In genomic region chr20:32474967-32475819, GRCh38 we compare ENCODE assay signal across 1 cellular context.
TF ChIP-seq lines count a peak whose summit lies in the region.

No MANE protein-coding gene starts in this region.

TF ChIP-seq in HepG2, 621 proteins besides CTCF, POLR2A, EP300 and RAD21 (continued from another document and continues in another):
- TF ChIP-seq ZNF407 (CRISPR knock-in tag; IDR thresholded peaks at IDR 0.05; ENCODE audit: not compliant biosample characterization) (no peak), NFKBIZ (CRISPR knock-in tag; IDR thresholded peaks at IDR 0.05) (no peak), TSC22D2 (CRISPR knock-in tag; IDR thresholded peaks at IDR 0.05; ENCODE audit: borderline replicate concordance) (peak; percentile 89; the same call in 1 of the 2 replicates), FOXP1 (IDR thresholded peaks at IDR 0.05) (no peak), FOXP1 (CRISPR knock-in tag; IDR thresholded peaks at IDR 0.05) (no peak; the same call in 1 of the 2 replicates), ZNF503 (CRISPR knock-in tag; IDR thresholded peaks at IDR 0.05) (0 out of 2 replicates have a peak, but pooled peaks have one; percentile 6), FOXO4 (CRISPR knock-in tag; conservative IDR thresholded peaks at IDR 0.05) (0 out of 2 replicates have a peak, but pooled peaks have one; percentile 84), STAT5B (CRISPR knock-in tag; IDR thresholded peaks at IDR 0.05) (0 out of 2 replicates have a peak, but pooled peaks have one; percentile 21), ZBTB8A (CRISPR knock-in tag; IDR thresholded peaks at IDR 0.05; ENCODE audit: borderline replicate concordance, low read depth) (0 out of 2 replicates have a peak, but pooled peaks have one; percentile 58), IRF9 (CRISPR knock-in tag; IDR thresholded peaks at IDR 0.05; ENCODE audit: borderline replicate concordance) (0 out of 2 replicates have a peak, but pooled peaks have one; percentile 79), CREB3 (CRISPR knock-in tag; IDR thresholded peaks at IDR 0.05) (peak; percentile 96; the same call in 1 of the 2 replicates), ISX (CRISPR knock-in tag; conservative IDR thresholded peaks at IDR 0.05) (no peak), PREB (CRISPR knock-in tag; IDR thresholded peaks at IDR 0.05) (no peak), RORA (CRISPR knock-in tag; IDR thresholded peaks at IDR 0.05) (no peak), TBP (CRISPR knock-in tag; IDR thresholded peaks at IDR 0.05) (peak; percentile 76; the same call in 1 of the 2 replicates), PRDM15 (CRISPR knock-in tag; IDR thresholded peaks at IDR 0.05) (peak; percentile 53), ZFAT (CRISPR knock-in tag; conservative IDR thresholded peaks at IDR 0.05) (no peak), GPBP1L1 (CRISPR knock-in tag; IDR thresholded peaks at IDR 0.05) (no peak), ZNF639 (CRISPR knock-in tag; conservative IDR thresholded peaks at IDR 0.05) (peak; percentile 75), FOSL1 (CRISPR knock-in tag; IDR thresholded peaks at IDR 0.05; ENCODE audit: borderline replicate concordance) (no peak), JUND (CRISPR knock-in tag; IDR thresholded peaks at IDR 0.05) (peak; percentile 69), HNRNPL (IDR thresholded peaks at IDR 0.05; ENCODE audit: low read depth, low read length) (peak; percentile 96), NR2F2 (IDR thresholded peaks at IDR 0.05; ENCODE audit: borderline replicate concordance, low read depth) (peak; percentile 49; the same call in 1 of the 2 replicates), GATA4 (IDR thresholded peaks at IDR 0.05; ENCODE audit: borderline replicate concordance, low read depth) (peak; percentile 65; the same call in 1 of the 2 replicates), SATB2 (CRISPR knock-in tag; IDR thresholded peaks at IDR 0.05) (peak; percentile 81; the same call in 1 of the 2 replicates), TBX3 (IDR thresholded peaks at IDR 0.05; ENCODE audit: borderline replicate concordance) (peak; percentile 7; the same call in 1 of the 2 replicates), ZNF710 (CRISPR knock-in tag; IDR thresholded peaks at IDR 0.05; ENCODE audit: borderline replicate concordance) (peak; percentile 74), CREM (IDR thresholded peaks at IDR 0.05) (peak; percentile 67), CREM (CRISPR knock-in tag; IDR thresholded peaks at IDR 0.05) (no peak), SIN3A (IDR thresholded peaks at IDR 0.05; ENCODE audit: borderline replicate concordance, low read depth, low read length) (peak; percentile 83; the same call in 1 of the 2 replicates)
